Comparison of ENCODE assay signal across 8 cellular contexts in the genomic region with DNA sequence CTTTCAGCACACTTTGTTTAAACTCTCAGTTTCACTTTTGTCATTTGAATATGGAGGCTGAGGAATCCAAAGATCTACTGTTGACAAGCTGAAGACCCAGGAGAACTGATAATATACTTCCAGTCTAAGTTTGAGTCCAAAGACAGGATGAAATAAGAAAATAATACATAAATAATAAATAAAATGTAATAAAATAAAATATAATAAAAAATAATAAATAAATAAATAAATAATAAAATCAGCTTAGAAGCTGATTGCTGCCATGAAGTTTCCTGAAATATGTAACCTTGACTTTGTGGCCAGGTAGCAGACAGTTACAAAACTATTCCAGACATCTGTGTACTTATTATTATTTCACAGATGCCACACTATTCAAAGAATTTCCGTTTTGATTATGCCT. TPM values are rescaled to one million over a fixed set of nuclear protein-coding genes. Genes with fewer than 3 reads are reported as not detected.
"Had no signal": no experiment of that assay in that cellular context is flagged by ENCODE, and none has a peak within 500 bp of the region (broad histone marks: within the 10 kb centered on the region; RNA-seq: fewer than 3 reads in every experiment).

No MANE protein-coding gene starts in this region.

- H3K36me3 Mint-ChIP-seq: IgD-negative memory B cell had no signal

- ATAC-seq: HepG2, K562 had no signal

- H3K4me1 Mint-ChIP-seq: IgD-negative memory B cell had no signal

- H3K4me3 Mint-ChIP-seq: IgD-negative memory B cell had no signal

- H3K27ac Mint-ChIP-seq: IgD-negative memory B cell had no signal

- DNase-seq: IMR-90, KBM-7, KG1 had no signal

RNA-seq across cellular contexts. Expression of a gene that starts 55.0 kb away (rescaled TPM):
- total RNA-seq: HepG2, HT-29, HT1080, IMR-90, K562 had no signal
